ENCODE assay signal across 9 cellular contexts in the genomic region with DNA sequence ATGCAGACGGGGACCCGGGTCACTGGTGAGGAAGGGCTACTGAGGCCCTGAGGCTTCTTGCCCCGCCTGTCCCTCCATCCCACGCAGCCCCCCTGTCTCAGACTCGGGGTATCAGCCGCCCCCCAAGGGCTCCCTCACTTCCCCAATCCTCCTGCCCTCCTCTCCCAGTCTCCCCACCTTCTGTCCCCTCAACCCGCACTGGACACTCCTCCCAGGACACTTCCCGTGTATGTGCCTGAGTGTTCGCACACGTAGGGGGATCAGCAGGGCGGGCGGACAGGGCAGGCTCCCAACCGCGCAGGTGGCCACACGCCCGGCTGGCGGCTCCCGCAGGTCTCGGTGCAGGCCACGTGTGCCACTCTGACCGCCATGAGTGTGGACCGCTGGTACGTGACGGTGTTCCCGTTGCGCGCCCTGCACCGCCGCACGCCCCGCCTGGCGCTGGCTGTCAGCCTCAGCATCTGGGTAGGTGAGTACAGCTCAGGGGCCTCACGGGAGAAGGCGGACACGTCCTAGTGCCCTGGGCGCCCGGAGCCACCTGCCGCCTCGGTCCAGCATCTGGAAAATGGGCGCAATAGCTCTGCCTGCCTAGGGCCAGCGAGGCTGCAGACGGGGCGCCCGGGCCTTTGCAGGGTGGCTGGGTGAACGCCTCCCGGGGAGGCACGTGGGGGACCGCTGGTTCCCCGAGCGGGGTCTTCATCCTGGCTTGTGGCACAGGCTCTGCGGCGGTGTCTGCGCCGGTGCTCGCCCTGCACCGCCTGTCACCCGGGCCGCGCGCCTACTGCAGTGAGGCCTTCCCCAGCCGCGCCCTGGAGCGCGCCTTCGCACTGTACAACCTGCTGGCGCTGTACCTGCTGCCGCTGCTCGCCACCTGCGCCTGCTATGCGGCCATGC. TPM values are rescaled to one million over a fixed set of nuclear protein-coding genes. Genes with fewer than 3 reads are reported as not detected.
A peak's percentile ranks its signal among the peaks of the same experiment; 100 is the strongest.
DNase-seq lines count a peak whose midpoint lies in the region; ATAC-seq, FAIRE-seq and TF ChIP-seq lines count a peak whose summit lies in the region.
"Had no signal": no experiment of that assay in that cellular context is flagged by ENCODE, and none has a peak within 500 bp of the region (broad histone marks: within the 10 kb centered on the region; RNA-seq: fewer than 3 reads in every experiment).

No MANE protein-coding gene starts in this region.

- H3K36me3 ChIP-seq in thoracic aorta = no peaks in the 10 kb centered on the region

- no peaks in the 10 kb centered on the region for H3K9me3 Mint-ChIP-seq in activated CD4-positive, alpha-beta T cell treated with anti-CD3 and anti-CD28 coated beads for 36 hours (ENCODE audit: low read depth)
- no peaks in the 10 kb centered on the region for H3K9me3 Mint-ChIP-seq in T-cell

- H3K27ac Mint-ChIP-seq in activated CD4-positive, alpha-beta T cell treated with anti-CD3 and anti-CD28 coated beads for 36 hours = no peak overlapping the region
- H3K27ac Mint-ChIP-seq in T-cell = peak overlapping the region in 1 of 2 donors; percentile 34

- H3K27ac ChIP-seq in thoracic aorta = no peak overlapping the region

- no peak overlapping the region for H3K4me3 ChIP-seq in epithelial cell of esophagus (ENCODE audit: low read length)
- H3K4me3 ChIP-seq in thoracic aorta = peak overlapping the region; percentile 47

- TF ChIP-seq CTCF in epithelial cell of esophagus (IDR thresholded peaks at IDR 0.05; ENCODE audit: insufficient read depth, low read depth, low read length, missing control alignments) = no peak
- TF ChIP-seq CTCF in thoracic aorta (IDR thresholded peaks at IDR 0.05) = no peak

- FAIRE-seq in urothelium cell line (lab: Jason Lieb, UNC) = no peak

- no peaks in the 10 kb centered on the region for H3K27me3 Mint-ChIP-seq in activated CD4-positive, alpha-beta T cell treated with anti-CD3 and anti-CD28 coated beads for 36 hours
- H3K27me3 Mint-ChIP-seq in T-cell = peaks cover 0 to 5% of the 10 kb centered on the region in 2 donors

- POLR2A ChIA-PET in activated CD4-positive, alpha-beta T cell treated with anti-CD3 and anti-CD28 coated beads for 36 hours (lab: Charles Lee) = interaction anchor here (0.6 to 0.9 kb wide), 2 partner anchors 12 to 539 kb away, joined by 3 read pairs; no protein-coding TSS in a partner anchor
- POLR2A ChIA-PET in T-cell (lab: Charles Lee) = interaction anchor here in 1 of 2 donors (0.5 kb wide), 1 partner anchor 110 kb away, joined by 3 read pairs; no protein-coding TSS in a partner anchor

- peaks cover 8% of the 10 kb centered on the region for H3K36me3 Mint-ChIP-seq in activated CD4-positive, alpha-beta T cell treated with anti-CD3 and anti-CD28 coated beads for 36 hours (ENCODE audit: low read depth)
- no peaks in the 10 kb centered on the region for H3K36me3 Mint-ChIP-seq in T-cell

- H3K4me3 Mint-ChIP-seq in activated CD4-positive, alpha-beta T cell treated with anti-CD3 and anti-CD28 coated beads for 36 hours = peak overlapping the region; percentile 80
- H3K4me3 Mint-ChIP-seq in T-cell = peak overlapping the region; percentile 49 to 81 (median 56)

- CTCF ChIA-PET in activated CD4-positive, alpha-beta T cell treated with anti-CD3 and anti-CD28 coated beads for 36 hours (lab: Charles Lee) = interaction anchor here (0.7 to 2.2 kb wide), 4 partner anchors 26 to 173 kb away, joined by 3 to 10 read pairs (median 4); partner anchors contain the start of genes MED16 and RNU6-9
- CTCF ChIA-PET in T-cell (lab: Charles Lee) = interaction anchor here (0.5 to 2.6 kb wide), 10 partner anchors 12 to 406 kb away, joined by 3 to 14 read pairs (median 6); no protein-coding TSS in a partner anchor

- intact Hi-C loops in activated CD4-positive, alpha-beta T cell treated with anti-CD3 and anti-CD28 coated beads for 36 hours (cut with DNase I, micrococcal nuclease) = loop anchor here (1.0 to 10.0 kb wide), 8 partner anchors 27 to 325 kb away; partner anchors contain the start of genes MED16 (in 2 of the 2), RNU6-9 (in 2 of the 2), ATP5F1D (in 1 of the 2) and MIDN (in 1 of the 2)

- peak; percentile 37 for ATAC-seq in activated CD4-positive, alpha-beta T cell treated with anti-CD3 and anti-CD28 coated beads for 36 hours
- peak; percentile 41 to 53 (median 46) for ATAC-seq in T-cell (replicated peaks in 1 of 4)
- ATAC-seq in thoracic aorta (ENCODE audit: insufficient number of reproducible peaks, low FRiP score, low read depth) = no peak
- ATAC-seq in GM21717 (IDR thresholded peaks at IDR 0.05; ENCODE audit: unreplicated experiment) = no peak

- H3K4me1 Mint-ChIP-seq in activated CD4-positive, alpha-beta T cell treated with anti-CD3 and anti-CD28 coated beads for 36 hours = peaks cover 23% of the 10 kb centered on the region
- H3K4me1 Mint-ChIP-seq in T-cell = peaks cover 20 to 27% (median 24%) of the 10 kb centered on the region in 3 donors

- DNase-seq in activated CD4-positive, alpha-beta T cell treated with anti-CD3 and anti-CD28 coated beads for 36 hours = peak; percentile 80
- no peak for DNase-seq in activated CD4-positive, alpha-beta T cell treated with anti-CD3 and anti-CD28 coated beads for 1 hour
- DNase-seq in T-cell (peak in 15 of 34 experiments; percentile 35 to 69 (median 49)), epithelial cell of esophagus (ENCODE audit: low read depth) (peak; percentile 62), thoracic aorta (ENCODE audit: low spot score) (no peak), urothelium cell line (ENCODE audit: low spot score) (no peak), NOMO-1 (lab: John Stamatoyannopoulos, UW; ENCODE audit: unreplicated experiment in 2 of 2) (no peak)

- H3K9me3 ChIP-seq in thoracic aorta = no peaks in the 10 kb centered on the region

- H3K4me1 ChIP-seq in thoracic aorta (ENCODE audit: control insufficient read depth in 1 of 2, low read depth in 2 of 2) = peaks cover 14 to 45% of the 10 kb centered on the region in 2 donors

- H3K27me3 ChIP-seq in thoracic aorta (replicated peaks; ENCODE audit: insufficient read depth) = peaks cover 9% of the 10 kb centered on the region

RNA-seq across cellular contexts. Expression of gene KISS1R, which starts 2.3 kb away (rescaled TPM):
- 10 to 100 TPM; 14.3 to 18.4 TPM for total RNA-seq in activated CD4-positive, alpha-beta T cell treated with anti-CD3 and anti-CD28 coated beads for 36 hours
- total RNA-seq in T-cell (1 to 10 TPM; 1.5 to 4.9 (median 2.8) TPM), thoracic aorta (not detected)
- total RNA-seq: HT1080 had no signal

RNA-seq across cellular contexts. Expression of gene R3HDM4, which starts 6.4 kb away (rescaled TPM):
- total RNA-seq in activated CD4-positive, alpha-beta T cell treated with anti-CD3 and anti-CD28 coated beads for 36 hours = 10 to 100 TPM; 73.7 to 83.3 TPM
- 100 to 1,000 TPM; 190 to 252 (median 220) TPM for total RNA-seq in T-cell
- total RNA-seq in thoracic aorta = 10 to 100 TPM; 37.6 to 42.4 TPM

RNA-seq across cellular contexts. Expression of gene ARID3A, which starts 6.4 kb away (rescaled TPM):
- total RNA-seq in activated CD4-positive, alpha-beta T cell treated with anti-CD3 and anti-CD28 coated beads for 36 hours = 10 to 100 TPM; 25.1 to 36.0 TPM
- total RNA-seq in T-cell (10 to 100 TPM in 4 of 5 donors, 1 to 10 TPM in 1; 9.8 to 13.2 (median 12.0) TPM), thoracic aorta (10 to 100 TPM in 1 of 2 donors, 1 to 10 TPM in 1; 3.3 to 11.2 TPM)

RNA-seq across cellular contexts. Expression of gene RNU6-9, which starts 26.1 kb away (rescaled TPM):
- not detected for total RNA-seq in activated CD4-positive, alpha-beta T cell treated with anti-CD3 and anti-CD28 coated beads for 36 hours
- total RNA-seq in T-cell = not detected
- total RNA-seq in thoracic aorta = not detected
- total RNA-seq: HT1080 had no signal

RNA-seq across cellular contexts. Expression of gene MED16, which starts 26.4 kb away (rescaled TPM):
- 10 to 100 TPM; 52.6 to 70.3 TPM for total RNA-seq in activated CD4-positive, alpha-beta T cell treated with anti-CD3 and anti-CD28 coated beads for 36 hours
- 100 to 1,000 TPM in 1 of 5 donors, 10 to 100 TPM in 4; 55.0 to 105 (median 92.4) TPM for total RNA-seq in T-cell
- total RNA-seq in thoracic aorta = 10 to 100 TPM; 29.1 to 38.0 TPM

Comparison
In these comparisons a context has a peak if more than half of its experiments do, and no peak if none do; other contexts are left out.
1. DNase-seq: peak in activated CD4-positive, alpha-beta T cell treated with anti-CD3 and anti-CD28 coated beads for 36 hours (single experiment) and epithelial cell of esophagus (single experiment); none in activated CD4-positive, alpha-beta T cell treated with anti-CD3 and anti-CD28 coated beads for 1 hour (single experiment), thoracic aorta (single experiment), urothelium cell line (single experiment) and NOMO-1 (0 of 2).
2. ATAC-seq: peak in activated CD4-positive, alpha-beta T cell treated with anti-CD3 and anti-CD28 coated beads for 36 hours (single experiment) and T-cell (4 of 4); none in thoracic aorta (single experiment) and GM21717 (single experiment).